In genomic region chr18:75071484-75071785, GRCh38 we compare ENCODE assay signal across 9 cellular contexts.
A peak's percentile ranks its signal among the peaks of the same experiment; 100 is the strongest.
DNase-seq lines count a peak whose midpoint lies in the region; ATAC-seq and TF ChIP-seq lines count a peak whose summit lies in the region.
"Had no signal": no experiment of that assay in that cellular context is flagged by ENCODE, and none has a peak within 500 bp of the region (broad histone marks: within the 10 kb centered on the region; RNA-seq: fewer than 3 reads in every experiment).

No MANE protein-coding gene starts in this region.

- ATAC-seq in CD8-positive, alpha-beta T cell: no peak
- no peak for ATAC-seq in GM21529 (IDR thresholded peaks at IDR 0.05; ENCODE audit: unreplicated experiment)

- peaks cover 7% of the 10 kb centered on the region for H3K9me3 Mint-ChIP-seq in CD8-positive, alpha-beta T cell
- H3K9me3 Mint-ChIP-seq in IgD-negative memory B cell: peaks cover 2 to 5% (median 4%) of the 10 kb centered on the region in 3 donors

- H3K4me3 Mint-ChIP-seq in CD8-positive, alpha-beta T cell: peak overlapping the region; percentile 80
- H3K4me3 Mint-ChIP-seq in IgD-negative memory B cell: peak overlapping the region; percentile 70 to 91 (median 86)

- H2AK5ac ChIP-seq in neuronal stem cell (ENCODE audit: low read depth, low read length): no peak overlapping the region

- intact Hi-C loops in CD8-positive, alpha-beta T cell (cut with DNase I, micrococcal nuclease): loop anchor here (1.0 to 5.0 kb wide), 7 partner anchors 15 to 474 kb away; partner anchors contain the start of genes PTGR3 (in 1 of the 2), TSHZ1 (in 1 of the 2) and ZNF407 (in 1 of the 2)

- peak overlapping the region; percentile 50 for H3K27ac ChIP-seq in CD8-positive, alpha-beta T cell (ENCODE audit: low read depth, low read length)
- H3K27ac ChIP-seq in cingulate gyrus (ENCODE audit: low read depth, low read length) (peak overlapping the region; percentile 29), neuronal stem cell (replicated peaks; ENCODE audit: low read length) (no peak overlapping the region)

- DNase-seq in CD8-positive, alpha-beta T cell: no peak
- DNase-seq in neuronal stem cell (ENCODE audit: low spot score) (no peak), NCI-H748 treated with DMSO at 0.1 percent for 48 hours (lab: John Stamatoyannopoulos, UW) (no peak), SHP77 treated with DMSO at 0.1 percent for 48 hours (lab: John Stamatoyannopoulos, UW) (no peak), NCI-H2171 treated with DMSO at 0.1 percent for 48 hours (lab: John Stamatoyannopoulos, UW) (no peak)
- DNase-seq: retina had no signal

- peak overlapping the region; percentile 35 for H3K18ac ChIP-seq in neuronal stem cell (ENCODE audit: low read length)

- no peaks in the 10 kb centered on the region for H3K27me3 ChIP-seq in CD8-positive, alpha-beta T cell (ENCODE audit: insufficient read depth, low read length)
- no peaks in the 10 kb centered on the region for H3K27me3 ChIP-seq in neuronal stem cell (ENCODE audit: control insufficient read depth in 3 of 3, insufficient read depth in 3 of 3, low read depth in 1 of 3, low read length in 3 of 3)

- H3K9me3 ChIP-seq in CD8-positive, alpha-beta T cell (ENCODE audit: low read length): no peaks in the 10 kb centered on the region
- no peaks in the 10 kb centered on the region for H3K9me3 ChIP-seq in neuronal stem cell (replicated peaks in 1 of 2; ENCODE audit: control insufficient read depth in 2 of 2, insufficient read depth in 1 of 2, low read depth in 1 of 2, low read length in 2 of 2)

- H3K4ac ChIP-seq in neuronal stem cell (ENCODE audit: low read length): no peak overlapping the region

- no peak overlapping the region for H2BK12ac ChIP-seq in neuronal stem cell (ENCODE audit: low read length)

- no peak overlapping the region for H2BK15ac ChIP-seq in neuronal stem cell (ENCODE audit: low read length)

- H3K27me3 Mint-ChIP-seq in CD8-positive, alpha-beta T cell (ENCODE audit: low read depth): no peaks in the 10 kb centered on the region
- no peaks in the 10 kb centered on the region for H3K27me3 Mint-ChIP-seq in IgD-negative memory B cell

- peaks cover 28% of the 10 kb centered on the region for H3K4me1 ChIP-seq in CD8-positive, alpha-beta T cell (ENCODE audit: insufficient read depth, low read length)
- peaks cover 0 to 7% of the 10 kb centered on the region in 2 donors for H3K4me1 ChIP-seq in neuronal stem cell (ENCODE audit: control insufficient read depth in 2 of 2, insufficient read depth in 1 of 2, low read depth in 1 of 2, low read length in 2 of 2)

- TF ChIP-seq CTCF in CD8-positive, alpha-beta T cell (IDR thresholded peaks at IDR 0.05): no peak

- peaks cover 18% of the 10 kb centered on the region for H3K36me3 Mint-ChIP-seq in CD8-positive, alpha-beta T cell
- H3K36me3 Mint-ChIP-seq in IgD-negative memory B cell: peaks cover 1% of the 10 kb centered on the region

- H3K9ac ChIP-seq in neuronal stem cell (ENCODE audit: low read depth, low read length, poor library complexity): no peak overlapping the region

- peak overlapping the region; percentile 97 for H3K27ac Mint-ChIP-seq in CD8-positive, alpha-beta T cell
- peak overlapping the region; percentile 82 to 97 (median 97) for H3K27ac Mint-ChIP-seq in IgD-negative memory B cell

- peaks cover 41% of the 10 kb centered on the region for H3K4me1 Mint-ChIP-seq in CD8-positive, alpha-beta T cell (ENCODE audit: low read depth)
- peaks cover 14 to 20% (median 19%) of the 10 kb centered on the region in 3 donors for H3K4me1 Mint-ChIP-seq in IgD-negative memory B cell

- POLR2A ChIA-PET in CD8-positive, alpha-beta T cell (lab: Charles Lee): interaction anchor here (0.7 to 2.5 kb wide), 6 partner anchors 42 to 462 kb away, joined by 3 to 14 read pairs (median 5); partner anchors contain the start of gene TSHZ1

- peak overlapping the region; percentile 9 for H3K4me3 ChIP-seq in CD8-positive, alpha-beta T cell (ENCODE audit: low read depth, low read length)
- H3K4me3 ChIP-seq in neuronal stem cell (ENCODE audit: low read length in 2 of 2): no peak overlapping the region

- no peak overlapping the region for H3K23ac ChIP-seq in neuronal stem cell (ENCODE audit: low read depth, low read length, poor library complexity)

- peak overlapping the region; percentile 86 for H2AFZ ChIP-seq in neuronal stem cell (ENCODE audit: low read length)

- no peak overlapping the region for H4K91ac ChIP-seq in neuronal stem cell (ENCODE audit: low read depth, low read length, poor library complexity)

- H3K79me1 ChIP-seq in neuronal stem cell (ENCODE audit: low read depth, low read length): no peaks in the 10 kb centered on the region

- CTCF ChIA-PET in CD8-positive, alpha-beta T cell (lab: Charles Lee): no interaction called here

- no CpG with 5 or more reads among the region's 9 CpGs for WGBS in neuronal stem cell (ENCODE audit: extremely low coverage in 2 of 2, insufficient read length in 2 of 2, insufficient replicate concordance in 1 of 2), 2 donors

- no peaks in the 10 kb centered on the region for H3K36me3 ChIP-seq in CD8-positive, alpha-beta T cell (ENCODE audit: insufficient read depth, low read length)
- no peaks in the 10 kb centered on the region for H3K36me3 ChIP-seq in neuronal stem cell (replicated peaks in 1 of 2; ENCODE audit: control insufficient read depth in 2 of 2, insufficient read depth in 2 of 2, low read length in 2 of 2)

- H3K4me2 ChIP-seq in neuronal stem cell (ENCODE audit: insufficient read depth, low read length, poor library complexity, severe bottlenecking): no peak overlapping the region

- no peak overlapping the region for H3K14ac ChIP-seq in neuronal stem cell (ENCODE audit: low read length)

- H2BK5ac ChIP-seq in neuronal stem cell (ENCODE audit: low read length): no peak overlapping the region

- no peak overlapping the region for H2BK120ac ChIP-seq in neuronal stem cell (ENCODE audit: low read depth, low read length)

- no peak overlapping the region for H4K8ac ChIP-seq in neuronal stem cell (ENCODE audit: low read depth, low read length)
